In the genomic region with DNA sequence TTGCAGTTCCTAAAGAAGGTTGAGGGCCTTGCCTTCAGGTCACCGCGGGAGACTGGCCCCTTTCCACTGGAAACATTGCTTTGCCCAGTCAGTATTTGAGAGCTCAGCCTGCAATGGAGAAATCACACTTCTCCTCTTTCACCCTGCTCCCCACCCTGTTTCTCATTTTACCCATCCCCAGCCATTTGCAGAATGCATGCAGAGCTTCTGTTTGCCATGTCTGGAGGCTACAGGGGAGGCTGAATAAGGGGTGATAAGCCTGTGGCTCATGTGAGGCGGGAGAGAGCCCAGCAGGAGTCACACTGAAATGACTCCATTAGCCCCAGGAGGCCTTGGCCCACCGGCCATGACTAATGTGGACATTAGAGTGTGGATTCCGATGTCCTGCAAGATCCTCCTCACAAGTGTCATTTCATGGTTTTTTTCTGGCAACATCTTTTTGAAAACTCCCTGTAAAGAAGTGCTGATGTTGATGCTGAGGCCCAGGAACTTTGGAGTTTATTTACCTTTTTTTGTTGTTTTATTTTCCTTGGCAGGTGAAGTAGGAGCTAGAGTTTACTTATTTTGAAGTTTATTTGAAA, we compare ENCODE assay signal across 1 cellular context.
TF ChIP-seq lines count a peak whose summit lies in the region.

No MANE protein-coding gene starts in this region.

TF ChIP-seq in IMR-90, 13 proteins besides CTCF, POLR2A, EP300 and RAD21:
- TF ChIP-seq MAFK (IDR thresholded peaks at IDR 0.05; ENCODE audit: low read depth, low read length) (no peak), CHD1 (IDR thresholded peaks at IDR 0.05; ENCODE audit: low read depth, low read length) (no peak), BHLHE40 (IDR thresholded peaks at IDR 0.05; ENCODE audit: low read depth, low read length) (peak; percentile 46; the same call in 1 of the 2 replicates), SMC3 (IDR thresholded peaks at IDR 0.05; ENCODE audit: low read depth, low read length) (no peak), CEBPB (IDR thresholded peaks at IDR 0.05; ENCODE audit: low read depth, low read length) (no peak)
